ENCODE assay signal across 16 cellular contexts in the genomic region with DNA sequence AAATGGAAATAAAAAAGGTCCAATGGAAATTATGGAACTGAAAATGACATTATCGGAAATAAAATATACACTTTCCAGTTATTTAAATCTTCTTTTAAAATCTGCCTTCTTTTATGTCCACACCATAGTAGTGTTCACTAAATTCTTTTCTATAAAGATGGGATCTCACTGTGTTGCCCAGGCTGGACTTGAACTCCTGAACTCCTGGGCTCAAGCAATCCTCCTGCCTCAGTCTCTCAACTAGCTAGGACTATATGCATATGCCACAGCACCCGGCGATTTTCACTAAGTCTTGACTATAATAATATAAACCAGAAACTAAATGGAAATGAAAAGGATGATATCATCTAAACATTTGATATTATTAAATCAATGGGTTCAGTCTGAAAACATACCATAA.
A peak's percentile ranks its signal among the peaks of the same experiment; 100 is the strongest.
DNase-seq lines count a peak whose midpoint lies in the region; ATAC-seq and TF ChIP-seq lines count a peak whose summit lies in the region.
"Had no signal": no experiment of that assay in that cellular context is flagged by ENCODE, and none has a peak within 500 bp of the region (broad histone marks: within the 10 kb centered on the region; RNA-seq: fewer than 3 reads in every experiment).

No MANE protein-coding gene starts in this region.

- POLR2A ChIA-PET in IMR-90 (lab: Charles Lee; ENCODE audit: unreplicated experiment): no interaction called here
- POLR2A ChIA-PET in activated CD8-positive, alpha-beta T cell treated with anti-CD3 and anti-CD28 coated beads for 36 hours (lab: Charles Lee): no interaction called here

- no peak for TF ChIP-seq CTCF in IMR-90 (conservative IDR thresholded peaks at IDR 0.05; ENCODE audit: low read depth, low read length)
- no peak for TF ChIP-seq CTCF in OCI-LY3 (IDR thresholded peaks at IDR 0.05; ENCODE audit: low read depth, low read length)
- no peak for TF ChIP-seq CTCF in activated CD8-positive, alpha-beta T cell treated with anti-CD3 and anti-CD28 coated beads for 36 hours (IDR thresholded peaks at IDR 0.05)

- no peak for ATAC-seq in IMR-90 (ENCODE audit: low read depth)
- ATAC-seq in activated CD8-positive, alpha-beta T cell treated with anti-CD3 and anti-CD28 coated beads for 36 hours: no peak
- ATAC-seq in GM18519 (IDR thresholded peaks at IDR 0.05; ENCODE audit: low FRiP score, unreplicated experiment): no peak
- ATAC-seq: GM12878 had no signal

- peaks cover 0 to 10% (median 0%) of the 10 kb centered on the region in 3 donors for H3K36me3 Mint-ChIP-seq in immature natural killer cell
- peaks cover 12% of the 10 kb centered on the region for H3K36me3 Mint-ChIP-seq in activated CD8-positive, alpha-beta T cell treated with anti-CD3 and anti-CD28 coated beads for 36 hours (ENCODE audit: low read depth)

- no peak overlapping the region for H2AK5ac ChIP-seq in IMR-90 (ENCODE audit: low read depth, low read length)

- H2BK5ac ChIP-seq in IMR-90 (ENCODE audit: low read depth, low read length, poor library complexity, severe bottlenecking): no peak overlapping the region

- H3K9ac ChIP-seq in IMR-90 (ENCODE audit: low read depth, low read length) (no peak overlapping the region), OCI-LY3 (ENCODE audit: low read length) (peak overlapping the region; percentile 80; the same call in 1 of the 2 replicates)

- H3K79me1 ChIP-seq in IMR-90 (ENCODE audit: low read depth in 1 of 2, low read length in 2 of 2): peaks cover 19 to 53% of the 10 kb centered on the region in 2 experiments

- CTCF ChIA-PET in IMR-90 (lab: Yijun Ruan, JAX): interaction anchor here (0.7 kb wide), 1 partner anchor 10 kb away, joined by 3 read pairs; no protein-coding TSS in a partner anchor
- CTCF ChIA-PET in activated CD8-positive, alpha-beta T cell treated with anti-CD3 and anti-CD28 coated beads for 36 hours (lab: Charles Lee): interaction anchor here (0.6 kb wide), 1 partner anchor 44 kb away, joined by 3 read pairs; no protein-coding TSS in a partner anchor

- H3K36me3 ChIP-seq in IMR-90 (ENCODE audit: control insufficient read depth, insufficient read depth, low read length) (no peaks in the 10 kb centered on the region), OCI-LY3 (replicated peaks; ENCODE audit: low read depth, low read length) (peaks cover 3% of the 10 kb centered on the region)

- no peak overlapping the region for H2BK15ac ChIP-seq in IMR-90 (ENCODE audit: low read depth, low read length)

- H3K4me3 ChIP-seq in IMR-90 (ENCODE audit: insufficient read depth, low read depth, low read length) (no peak overlapping the region), OCI-LY3 (ENCODE audit: low read length) (no peak overlapping the region)
- H3K4me3 ChIP-seq: GM12878 had no signal

- H2AFZ ChIP-seq in IMR-90 (replicated peaks; ENCODE audit: low read length, poor library complexity) (no peak overlapping the region), OCI-LY3 (ENCODE audit: low read depth, low read length) (no peak overlapping the region)

- H3K27me3 ChIP-seq in IMR-90 (ENCODE audit: control insufficient read depth, insufficient read depth, low read length) (no peaks in the 10 kb centered on the region), OCI-LY3 (ENCODE audit: low read depth, low read length) (no peaks in the 10 kb centered on the region)

- no peak overlapping the region for H3K23ac ChIP-seq in IMR-90 (ENCODE audit: low read depth, low read length)

- no peaks in the 10 kb centered on the region for H3K27me3 Mint-ChIP-seq in immature natural killer cell (ENCODE audit: low read depth in 3 of 3)
- H3K27me3 Mint-ChIP-seq in activated CD8-positive, alpha-beta T cell treated with anti-CD3 and anti-CD28 coated beads for 36 hours: no peaks in the 10 kb centered on the region
- H3K27me3 Mint-ChIP-seq: B cell; CD4-positive, alpha-beta T cell; IgD-negative memory B cell had no signal

- H2AK9ac ChIP-seq in IMR-90 (replicated peaks; ENCODE audit: low read depth, low read length, poor library complexity): no peak overlapping the region

- H3K4me1 ChIP-seq in IMR-90 (ENCODE audit: control insufficient read depth, insufficient read depth, low read length): peaks cover 3% of the 10 kb centered on the region
- H3K4me1 ChIP-seq in OCI-LY3 (ENCODE audit: low read length): peaks cover 70% of the 10 kb centered on the region

- H2BK20ac ChIP-seq in IMR-90 (ENCODE audit: low read depth, low read length): no peak overlapping the region

- H4K20me1 ChIP-seq in IMR-90 (ENCODE audit: insufficient read depth, low read length) (peaks cover 21% of the 10 kb centered on the region), OCI-LY3 (ENCODE audit: insufficient read depth, low read length) (no peaks in the 10 kb centered on the region)

- no peak overlapping the region for H3K14ac ChIP-seq in IMR-90 (replicated peaks; ENCODE audit: low read depth, low read length)

- no peak overlapping the region for H4K8ac ChIP-seq in IMR-90 (ENCODE audit: low read depth in 2 of 2, low read length in 2 of 2)

- no CpG with 5 or more reads among the region's 3 CpGs for WGBS in IMR-90 (ENCODE audit: extremely low coverage in 2 of 2, insufficient read length in 1 of 2), 2 experiments

- DNase-seq in IMR-90 (peak; percentile 35), immature natural killer cell (no peak), NCI-H2196 (lab: John Stamatoyannopoulos, UW; ENCODE audit: unreplicated experiment) (no peak)
- no peak for DNase-seq in activated CD8-positive, alpha-beta T cell treated with anti-CD3 and anti-CD28 coated beads for 36 hours
- no peak for DNase-seq in stimulated activated naive CD4-positive, alpha-beta T cell treated with Interleukin-2 at 50 U/mL for 16 hours (lab: John Stamatoyannopoulos, UW)
- DNase-seq: C1 segment of cervical spinal cord; Calu3; CD4-positive, alpha-beta T cell; DMS 273 treated with DMSO at 0.1 percent for 48 hours; GOT3; HCEC 1CT had no signal

- intact Hi-C loops in IMR-90 (cut with micrococcal nuclease): no loop called here
- intact Hi-C loops in activated CD8-positive, alpha-beta T cell treated with anti-CD3 and anti-CD28 coated beads for 36 hours (cut with micrococcal nuclease): no loop called here

- no peak overlapping the region for H3K56ac ChIP-seq in IMR-90 (ENCODE audit: extremely low read depth, insufficient read depth, low read length)

- H3K9me3 ChIP-seq in IMR-90 (ENCODE audit: control insufficient read depth, insufficient read depth, low read length) (no peaks in the 10 kb centered on the region), OCI-LY3 (ENCODE audit: insufficient read depth, low read length) (no peaks in the 10 kb centered on the region)

- H3K4ac ChIP-seq in IMR-90 (ENCODE audit: low read depth, low read length): no peak overlapping the region

- H3K18ac ChIP-seq in IMR-90 (ENCODE audit: low read depth, low read length): no peak overlapping the region

- H3K4me2 ChIP-seq in IMR-90 (ENCODE audit: low read depth, low read length) (no peak overlapping the region), OCI-LY3 (ENCODE audit: low read length) (peak overlapping the region; percentile 87)

- H3K27ac Mint-ChIP-seq in immature natural killer cell: peak overlapping the region in 2 of 6 donors; percentile 46 to 67
- H3K27ac Mint-ChIP-seq in activated CD8-positive, alpha-beta T cell treated with anti-CD3 and anti-CD28 coated beads for 36 hours: no peak overlapping the region
- H3K27ac Mint-ChIP-seq: B cell; CD4-positive, alpha-beta T cell had no signal

- no peak overlapping the region for H3K27ac ChIP-seq in IMR-90 (ENCODE audit: insufficient read depth, low read length)
- H3K27ac ChIP-seq in OCI-LY3 (ENCODE audit: low read length): peak overlapping the region; percentile 88

- peaks cover 10% of the 10 kb centered on the region for H3K9me1 ChIP-seq in IMR-90 (ENCODE audit: insufficient read depth, low read length)

- H3K4me1 Mint-ChIP-seq in immature natural killer cell: peaks cover 39 to 63% of the 10 kb centered on the region in 2 donors
- peaks cover 43% of the 10 kb centered on the region for H3K4me1 Mint-ChIP-seq in activated CD8-positive, alpha-beta T cell treated with anti-CD3 and anti-CD28 coated beads for 36 hours (ENCODE audit: low read depth)

- TF ChIP-seq POLR2A in IMR-90 (IDR thresholded peaks at IDR 0.05; ENCODE audit: low read depth, low read length): no peak

- no peaks in the 10 kb centered on the region for H3K9me3 Mint-ChIP-seq in immature natural killer cell
- H3K9me3 Mint-ChIP-seq in activated CD8-positive, alpha-beta T cell treated with anti-CD3 and anti-CD28 coated beads for 36 hours: no peaks in the 10 kb centered on the region
- H3K9me3 Mint-ChIP-seq: CD4-positive, alpha-beta T cell; IgD-negative memory B cell had no signal

- dilution Hi-C loops in IMR-90 (cut with HindIII; ENCODE audit: low sequenced_read_pairs, unreplicated experiment): no loop called here

- TF ChIP-seq RAD21 in IMR-90 (IDR thresholded peaks at IDR 0.05; ENCODE audit: low read length): no peak

- BruUV-seq in IMR-90 (replicated peaks; lab: Mats Ljungman, UMichigan): no TSS peak

- H3K4me3 Mint-ChIP-seq in immature natural killer cell: peak overlapping the region in 3 of 5 donors; percentile 33 to 82 (median 34)
- no peak overlapping the region for H3K4me3 Mint-ChIP-seq in activated CD8-positive, alpha-beta T cell treated with anti-CD3 and anti-CD28 coated beads for 36 hours
- H3K4me3 Mint-ChIP-seq: B cell; CD4-positive, alpha-beta T cell had no signal

- peaks cover 73% of the 10 kb centered on the region for H3K79me2 ChIP-seq in OCI-LY3 (ENCODE audit: low read length)

- in situ Hi-C loops in IMR-90 (cut with MboI; ENCODE audit: low sequenced_read_pairs): no loop called here

- H2BK120ac ChIP-seq in IMR-90 (ENCODE audit: low read depth, low read length): no peak overlapping the region

- H4K5ac ChIP-seq in IMR-90 (ENCODE audit: low read depth, low read length): no peak overlapping the region

- no peak overlapping the region for H4K91ac ChIP-seq in IMR-90 (ENCODE audit: insufficient read depth, low read depth, low read length)

TF ChIP-seq in IMR-90, 13 proteins besides CTCF, POLR2A, EP300 and RAD21:
- TF ChIP-seq RCOR1 (IDR thresholded peaks at IDR 0.05; ENCODE audit: insufficient replicate concordance, low read length): no peak
